Comparison of ENCODE assay signal across 9 cellular contexts in genomic region chr14:100241279-100241678, GRCh38. TPM values are rescaled to one million over a fixed set of nuclear protein-coding genes. Genes with fewer than 3 reads are reported as not detected.
DNase-seq lines count a peak whose midpoint lies in the region; ATAC-seq and TF ChIP-seq lines count a peak whose summit lies in the region.
"Had no signal": no experiment of that assay in that cellular context is flagged by ENCODE, and none has a peak within 500 bp of the region (broad histone marks: within the 10 kb centered on the region; RNA-seq: fewer than 3 reads in every experiment).

No MANE protein-coding gene starts in this region.

- no peak for DNase-seq in AG09309 (ENCODE audit: low read depth)
- DNase-seq in central memory CD8-positive, alpha-beta T cell (ENCODE audit: low spot score in 2 of 2) = no peak
- DNase-seq in naive B cell = no peak
- no peak for DNase-seq in NCI-H2029 treated with DMSO at 0.1 percent for 48 hours (lab: John Stamatoyannopoulos, UW)
- no peak for DNase-seq in NCI-H2227 (lab: John Stamatoyannopoulos, UW; ENCODE audit: unreplicated experiment)
- no peak for DNase-seq in stimulated activated CD4-positive, alpha-beta T cell treated with anti-CD3 and anti-CD28 coated beads, Interleukin-12 subunit alpha, Interleukin-12 subunit beta, amount 100 ng/mL, for 4 hours
- no peak for DNase-seq in activated CD8-positive, alpha-beta memory T cell treated with anti-CD3 and anti-CD28 coated beads for 24 hours
- DNase-seq: activated gamma-delta T cell treated with Interleukin-2 at 50 U/mL for 16 hours had no signal

- H3K4me3 Mint-ChIP-seq in IgD-negative memory B cell (peak overlapping the region; percentile 89 to 99 (median 94)), naive B cell (peak overlapping the region; percentile 85 to 99 (median 92))
- peak overlapping the region; percentile 97 for H3K4me3 Mint-ChIP-seq in central memory CD8-positive, alpha-beta T cell

- H3K4me1 Mint-ChIP-seq in IgD-negative memory B cell (peaks cover 49 to 51% (median 50%) of the 10 kb centered on the region in 3 donors), naive B cell (peaks cover 41 to 70% (median 60%) of the 10 kb centered on the region in 3 donors)
- peaks cover 52% of the 10 kb centered on the region for H3K4me1 Mint-ChIP-seq in central memory CD8-positive, alpha-beta T cell

- no peak for TF ChIP-seq CTCF in AG09309 (IDR thresholded peaks at IDR 0.05; ENCODE audit: control insufficient read depth, insufficient read depth, low read depth, low read length, missing control alignments)

- H3K4me3 ChIP-seq in AG09309 (ENCODE audit: control insufficient read depth, low read depth, low read length) = peak overlapping the region; percentile 80

- H3K36me3 Mint-ChIP-seq in IgD-negative memory B cell (peaks cover 3% of the 10 kb centered on the region), naive B cell (peaks cover 0 to 8% of the 10 kb centered on the region in 2 donors)
- H3K36me3 Mint-ChIP-seq in central memory CD8-positive, alpha-beta T cell (ENCODE audit: insufficient read depth) = peaks cover 34% of the 10 kb centered on the region

- H3K27me3 Mint-ChIP-seq in IgD-negative memory B cell = no peaks in the 10 kb centered on the region
- no peaks in the 10 kb centered on the region for H3K27me3 Mint-ChIP-seq in central memory CD8-positive, alpha-beta T cell
- H3K27me3 Mint-ChIP-seq in naive B cell = no peaks in the 10 kb centered on the region

- H3K9me3 Mint-ChIP-seq in IgD-negative memory B cell (no peaks in the 10 kb centered on the region), naive B cell (no peaks in the 10 kb centered on the region)
- no peaks in the 10 kb centered on the region for H3K9me3 Mint-ChIP-seq in central memory CD8-positive, alpha-beta T cell

- H3K27ac Mint-ChIP-seq in IgD-negative memory B cell = peak overlapping the region; percentile 88 to 99 (median 95)
- peak overlapping the region; percentile 90 for H3K27ac Mint-ChIP-seq in central memory CD8-positive, alpha-beta T cell (ENCODE audit: low read depth)
- peak overlapping the region; percentile 94 to 99 (median 98) for H3K27ac Mint-ChIP-seq in naive B cell

- no peak for ATAC-seq in central memory CD8-positive, alpha-beta T cell (replicated peaks; ENCODE audit: extremely low read depth, poor library complexity, severe bottlenecking)
- no peak for ATAC-seq in naive B cell (ENCODE audit: low read depth in 2 of 2)

RNA-seq across cellular contexts. Expression of gene YY1, which starts 2.3 kb away (rescaled TPM):
- polyA plus RNA-seq in IgD-negative memory B cell (17.7 TPM), naive B cell (ENCODE audit: low read depth in 6 of 6) (10 to 100 TPM; 12.7 to 25.0 (median 18.7) TPM)
